In the genomic region with DNA sequence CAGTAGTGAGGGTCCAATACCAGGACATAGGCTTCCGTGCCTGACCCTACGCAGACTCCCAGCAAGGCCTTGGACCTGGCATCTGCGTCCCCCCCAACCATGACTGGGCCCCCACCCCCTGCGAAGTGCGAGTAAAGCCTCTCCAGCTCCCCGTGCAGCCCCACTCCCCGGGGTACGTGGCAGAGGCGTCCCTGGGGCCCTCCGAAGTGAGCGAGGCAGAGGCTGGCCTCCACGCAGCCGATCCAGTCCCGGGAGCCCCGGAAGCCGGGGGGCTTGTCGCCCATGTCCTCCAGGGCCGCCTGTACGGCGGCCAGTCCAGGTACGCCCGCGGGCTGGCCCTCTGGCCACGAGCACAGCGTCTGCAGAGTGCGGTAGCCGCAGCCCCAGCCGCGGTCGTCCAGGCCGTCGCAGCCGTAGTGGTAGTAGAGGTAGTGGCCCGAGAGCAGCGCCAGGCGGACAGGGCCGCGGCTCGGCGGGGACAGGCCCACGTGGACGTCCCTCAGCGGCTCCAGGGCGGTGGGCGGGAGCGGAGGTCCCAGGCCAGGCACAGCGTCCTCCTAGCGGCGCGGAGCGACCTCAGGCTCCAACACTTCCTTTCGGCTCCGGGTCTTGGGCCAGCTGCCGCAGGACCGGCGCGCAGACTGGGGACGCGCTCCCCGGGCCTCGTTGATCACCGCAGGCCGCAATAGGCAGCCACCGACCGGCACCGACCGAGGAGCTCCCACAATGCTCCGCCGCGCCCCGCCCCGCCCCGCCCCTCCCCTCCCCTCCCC, we compare ENCODE assay signal across 8 cellular contexts. TPM values are rescaled to one million over a fixed set of nuclear protein-coding genes. Genes with fewer than 3 reads are reported as not detected.
DNase-seq lines count a peak whose midpoint lies in the region; ATAC-seq and TF ChIP-seq lines count a peak whose summit lies in the region.

Gene UFSP1 (minus strand): TSS at position 728 of the 773 bp plus-strand sequence. CDS start 444 bp downstream, at position 284.

- H3K9me3 ChIP-seq in GM23248 (ENCODE audit: low read depth) (no peaks in the 10 kb centered on the region), colonic mucosa (no peaks in the 10 kb centered on the region), mucosa of descending colon (no peaks in the 10 kb centered on the region)

- H3K4me3 ChIP-seq in GM23248 (peak within 1 kb of the TSS; percentile 82), colonic mucosa (peak within 1 kb of the TSS; percentile 89), mucosa of descending colon (peak within 1 kb of the TSS; percentile 39)

- peak within 1 kb of the TSS; percentile 84 for H3K4me2 ChIP-seq in GM23248 (ENCODE audit: unreplicated experiment)

- H3K9ac ChIP-seq in GM23248 (peak within 1 kb of the TSS; percentile 94), colonic mucosa (ENCODE audit: low read depth in 2 of 2, low read length in 2 of 2) (peak within 1 kb of the TSS; percentile 84 to 96)

- no peak for TF ChIP-seq CTCF in colonic mucosa (IDR thresholded peaks at IDR 0.05)
- no peak for TF ChIP-seq CTCF in mucosa of descending colon (IDR thresholded peaks at IDR 0.05)

- H3K4me1 ChIP-seq in GM23248 (ENCODE audit: insufficient read depth) (peaks cover 11% of the 10 kb centered on the region), colonic mucosa (peaks cover 20% of the 10 kb centered on the region), mucosa of descending colon (ENCODE audit: low read depth) (peaks cover 25% of the 10 kb centered on the region)

- no peaks in the 10 kb centered on the region for H4K20me1 ChIP-seq in GM23248 (ENCODE audit: insufficient read depth)

- H3F3A ChIP-seq in GM23248 (ENCODE audit: insufficient read depth) = peaks cover 18% of the 10 kb centered on the region; the same call in 1 of the 2 replicates

- peak within 1 kb of the TSS; percentile 77 for H3K27ac ChIP-seq in GM23248
- H3K27ac ChIP-seq in colonic mucosa = peak within 1 kb of the TSS; percentile 92

- 7% methylated on average over 47 to 50 of the region's 73 CpGs for WGBS in GM23248 (ENCODE audit: low coverage in 1 of 2, low lambda C conversion rate in 2 of 2, missing lambda C conversion rate in 2 of 2), 2 experiments

- DNase-seq in GM23248 = no peak
- DNase-seq in NCI-H526 (lab: John Stamatoyannopoulos, UW) = peak; percentile 76 to 82
- DNase-seq in colonic mucosa = no peak
- DNase-seq in mucosa of descending colon = peak in 1 of 3 donors; percentile 69
- DNase-seq in CD1c-positive myeloid dendritic cell (ENCODE audit: extremely low spot score) = no peak
- DNase-seq in NCI-H2196 (lab: John Stamatoyannopoulos, UW; ENCODE audit: unreplicated experiment) = no peak

- H3K36me3 ChIP-seq in GM23248 (ENCODE audit: low read depth) (peaks cover 25% of the 10 kb centered on the region), colonic mucosa (peaks cover 13% of the 10 kb centered on the region), mucosa of descending colon (ENCODE audit: low read depth) (peaks cover 8% of the 10 kb centered on the region)

- H3K27me3 ChIP-seq in GM23248 (replicated peaks; ENCODE audit: insufficient read depth) = no peaks in the 10 kb centered on the region
- no peaks in the 10 kb centered on the region for H3K27me3 ChIP-seq in colonic mucosa

- no peaks in the 10 kb centered on the region for H3K9me2 ChIP-seq in GM23248 (ENCODE audit: insufficient read depth)

- intact Hi-C loops in colonic mucosa (cut with DNase I) (no loop called here), mucosa of descending colon (cut with DNase I, micrococcal nuclease) (no loop called here)

- peak within 1 kb of the TSS; percentile 90 for H2AFZ ChIP-seq in GM23248

- peak; percentile 32 for ATAC-seq in GM18498 (IDR thresholded peaks at IDR 0.05; ENCODE audit: unreplicated experiment)
- peak; percentile 48 for ATAC-seq in mucosa of descending colon
- ATAC-seq in HG02678 (IDR thresholded peaks at IDR 0.05; ENCODE audit: unreplicated experiment) = no peak

- in situ Hi-C loops in GM23248 (cut with MboI) = no loop called here

- H3K79me2 ChIP-seq in GM23248 (ENCODE audit: insufficient read depth) = peaks cover 23% of the 10 kb centered on the region

RNA-seq across cellular contexts. Expression of gene UFSP1, which starts in this region (rescaled TPM):
- 6.7 and 9.9 TPM in 2 replicates for total RNA-seq in GM23248 (2014; rRNA removed; shearing (Covaris generic))
- polyA plus RNA-seq in GM23248 (2016; fragmentation: Nextera tagmentation; extraction: Ambion mirVana) = 4.3 and 5.1 TPM in 2 replicates
- total RNA-seq in colonic mucosa = 1 to 10 TPM; 2.1 to 4.4 TPM
- 1 to 10 TPM; 2.1 to 3.4 (median 3.0) TPM for total RNA-seq in mucosa of descending colon

Comparison
In these comparisons a context has a peak if more than half of its experiments do, and no peak if none do; other contexts are left out.
1. DNase-seq: peak in NCI-H526 (2 of 2); none in GM23248 (single experiment), colonic mucosa (single experiment), CD1c-positive myeloid dendritic cell (single experiment) and NCI-H2196 (single experiment).
2. H3K4me3 ChIP-seq: peak in every context shown above with its lines; median percentile 89 in colonic mucosa; 82 in GM23248; 39 in mucosa of descending colon.